ENCODE assay signal across 1 cellular context in genomic region chr21:46120301-46121285, GRCh38.
TF ChIP-seq lines count a peak whose summit lies in the region.

No MANE protein-coding gene starts in this region.

TF ChIP-seq in SK-N-SH, 30 proteins besides CTCF, POLR2A, EP300 and RAD21 (continued from another document):
- TF ChIP-seq ZBTB33 (IDR thresholded peaks at IDR 0.05; ENCODE audit: borderline replicate concordance, low read depth) = no peak
- no peak for TF ChIP-seq SIN3A (IDR thresholded peaks at IDR 0.05; ENCODE audit: borderline replicate concordance, low read depth, low read length)
